14 cellular contexts compared by ENCODE assay signal in the genomic region with DNA sequence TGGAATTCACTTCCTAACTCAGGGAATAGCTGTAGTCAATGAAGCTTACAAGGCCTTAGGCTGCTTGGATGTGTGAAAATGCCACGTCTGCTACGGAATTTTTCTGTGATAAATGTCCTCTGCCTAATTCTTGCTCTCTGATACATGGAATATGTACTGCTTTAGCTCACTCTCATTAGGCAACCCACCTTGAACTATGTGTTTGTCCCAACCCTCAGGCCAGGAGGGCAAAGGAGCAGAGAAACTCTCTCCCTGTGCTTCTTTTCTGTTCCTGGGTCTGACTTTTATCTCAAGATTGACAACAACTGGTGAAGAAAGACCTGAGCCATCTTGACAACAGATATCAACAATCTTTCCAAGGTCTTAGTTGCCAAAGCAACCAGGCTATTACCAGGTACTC.
A peak's percentile ranks its signal among the peaks of the same experiment; 100 is the strongest.
DNase-seq lines count a peak whose midpoint lies in the region; ATAC-seq and TF ChIP-seq lines count a peak whose summit lies in the region.
"Had no signal": no experiment of that assay in that cellular context is flagged by ENCODE, and none has a peak within 500 bp of the region (broad histone marks: within the 10 kb centered on the region; RNA-seq: fewer than 3 reads in every experiment).

No MANE protein-coding gene starts in this region.

- H3K4me1 ChIP-seq in HUES48 (ENCODE audit: control insufficient read depth, insufficient read depth, low read length): 0 out of 2 replicates have a peak, but pooled peaks cover 4% of the 10 kb centered on the region

- peak overlapping the region; percentile 15 for H3K27ac ChIP-seq in HUES48 (ENCODE audit: low read depth, low read length)

- peaks cover 3% of the 10 kb centered on the region for H3K27me3 Mint-ChIP-seq in nephron progenitor cell (ENCODE audit: low read depth, poor library complexity)
- H3K27me3 Mint-ChIP-seq: B cell had no signal

- DNase-seq in iPS-NIHi7 (ENCODE audit: extremely low spot score) (peak; percentile 8), nephron progenitor cell (no peak), NCI-H2171 treated with DMSO at 0.1 percent for 48 hours (lab: John Stamatoyannopoulos, UW) (no peak)
- DNase-seq in activated CD8-positive, alpha-beta memory T cell treated with anti-CD3 and anti-CD28 coated beads for 24 hours: no peak
- DNase-seq in activated CD4-positive, alpha-beta T cell treated with anti-CD3 and anti-CD28 coated beads for 48 hours: no peak
- DNase-seq: C1 segment of cervical spinal cord; Calu3; CD4-positive, alpha-beta T cell; DMS 273 treated with DMSO at 0.1 percent for 48 hours; H7 had no signal

- H3K4me1 Mint-ChIP-seq in nephron progenitor cell: no peaks in the 10 kb centered on the region
- H3K4me1 Mint-ChIP-seq: B cell had no signal

- H3K4me3 Mint-ChIP-seq in nephron progenitor cell: no peak overlapping the region
- H3K4me3 Mint-ChIP-seq: B cell; CD4-positive, alpha-beta T cell had no signal

- no peak overlapping the region for H3K4me3 ChIP-seq in HUES48 (ENCODE audit: low read depth, low read length)

- ATAC-seq in HG02571 (IDR thresholded peaks at IDR 0.05; ENCODE audit: unreplicated experiment): no peak
- ATAC-seq: HepG2 had no signal

- no peak for TF ChIP-seq CTCF in nephron progenitor cell (IDR thresholded peaks at IDR 0.05)

- H3K27ac Mint-ChIP-seq in nephron progenitor cell: peak overlapping the region; percentile 36
- H3K27ac Mint-ChIP-seq: B cell; CD4-positive, alpha-beta T cell had no signal

- peaks cover 3% of the 10 kb centered on the region for H3K9me3 Mint-ChIP-seq in nephron progenitor cell

- no peaks in the 10 kb centered on the region for H3K36me3 Mint-ChIP-seq in nephron progenitor cell (ENCODE audit: low read depth)

- H3K36me3 ChIP-seq in HUES48 (ENCODE audit: control insufficient read depth, insufficient read depth, low read length): no peaks in the 10 kb centered on the region

- no peaks in the 10 kb centered on the region for H3K27me3 ChIP-seq in HUES48 (ENCODE audit: control insufficient read depth, insufficient read depth, low read length)

- H3K9me3 ChIP-seq in HUES48 (ENCODE audit: control insufficient read depth, insufficient read depth, low read length): 0 out of 2 replicates have a peak, but pooled peaks cover 8% of the 10 kb centered on the region

- no peak overlapping the region for H3K9ac ChIP-seq in HUES48 (ENCODE audit: low read depth, low read length)
